In the genomic region with DNA sequence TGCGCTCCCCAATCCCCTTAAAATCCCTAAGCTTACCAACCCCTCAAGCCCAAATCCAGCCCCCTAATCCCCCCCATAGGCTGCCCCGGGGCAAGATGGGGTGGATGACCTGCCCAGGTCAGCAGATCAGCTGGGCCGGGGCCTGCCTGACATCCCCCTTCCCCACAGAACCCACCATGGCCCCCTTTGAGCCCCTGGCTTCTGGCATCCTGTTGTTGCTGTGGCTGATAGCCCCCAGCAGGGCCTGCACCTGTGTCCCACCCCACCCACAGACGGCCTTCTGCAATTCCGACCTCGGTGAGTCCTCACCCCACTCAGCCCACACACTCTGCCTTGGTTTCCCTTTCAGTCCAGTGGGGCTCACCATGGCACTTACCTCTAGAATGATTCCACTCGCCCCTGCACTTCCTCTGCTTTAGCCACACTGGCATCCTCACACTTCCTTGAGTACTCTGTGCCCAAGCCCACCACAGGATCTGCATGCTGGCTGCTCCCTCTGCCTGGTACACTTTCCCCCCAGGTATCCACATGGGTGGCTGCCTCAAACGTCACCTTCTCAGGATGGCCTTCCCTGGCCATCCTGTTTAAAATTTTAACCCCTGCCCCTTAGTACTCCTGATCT, we compare ENCODE assay signal across 11 cellular contexts. TPM values are rescaled to one million over a fixed set of nuclear protein-coding genes. Genes with fewer than 3 reads are reported as not detected.
A peak's percentile ranks its signal among the peaks of the same experiment; 100 is the strongest.
DNase-seq lines count a peak whose midpoint lies in the region; ATAC-seq, FAIRE-seq and TF ChIP-seq lines count a peak whose summit lies in the region.
"Had no signal": no experiment of that assay in that cellular context is flagged by ENCODE, and none has a peak within 500 bp of the region (broad histone marks: within the 10 kb centered on the region; RNA-seq: fewer than 3 reads in every experiment).

No MANE protein-coding gene starts in this region.

- H3K27ac ChIP-seq in keratinocyte (ENCODE audit: control insufficient read depth, insufficient read depth, low read length) (no peak overlapping the region), suprapubic skin (peak overlapping the region; percentile 75)
- H3K27ac ChIP-seq: parathyroid adenoma had no signal

- no peaks in the 10 kb centered on the region for H3K79me2 ChIP-seq in keratinocyte (ENCODE audit: control insufficient read depth, insufficient read depth, low read length)
- H3K79me2 ChIP-seq: parathyroid adenoma had no signal

- H3K27ac Mint-ChIP-seq in activated CD4-positive, alpha-beta T cell treated with anti-CD3 and anti-CD28 coated beads, Interleukin-2, amount 10 ng/mL, durations not matched to agents 24 days and 14 days, result peak overlapping the region; percentile 74
- H3K27ac Mint-ChIP-seq in activated naive CD8-positive, alpha-beta T cell treated with anti-CD3 and anti-CD28 coated beads, Interleukin-2, amount 50 U/mL, for 24 hours, result peak overlapping the region; percentile 53
- H3K27ac Mint-ChIP-seq: activated B cell treated with CpG ODN at 0.5 μM for 24 hours had no signal

- no peak overlapping the region for H2AFZ ChIP-seq in keratinocyte (ENCODE audit: control insufficient read depth, low read length)
- H2AFZ ChIP-seq: parathyroid adenoma had no signal

- peaks cover 12% of the 10 kb centered on the region for H3K36me3 Mint-ChIP-seq in activated CD4-positive, alpha-beta T cell treated with anti-CD3 and anti-CD28 coated beads, Interleukin-2, amount 10 ng/mL, durations not matched to agents 24 days and 14 days (ENCODE audit: low read depth)
- no peaks in the 10 kb centered on the region for H3K36me3 Mint-ChIP-seq in activated naive CD8-positive, alpha-beta T cell treated with anti-CD3 and anti-CD28 coated beads, Interleukin-2, amount 50 U/mL, for 24 hours (ENCODE audit: low read depth)

- no peaks in the 10 kb centered on the region for H4K20me1 ChIP-seq in keratinocyte (ENCODE audit: control insufficient read depth, extremely low read depth, insufficient read depth, low read length)

- no peak for DNase-seq in activated CD4-positive, alpha-beta T cell treated with anti-CD3 and anti-CD28 coated beads, Interleukin-2, amount 10 ng/mL, durations not matched to agents 24 days and 14 days
- no peak for DNase-seq in activated CD4-positive, alpha-beta T cell treated with anti-CD3 and anti-CD28 coated beads, Interleukin-2, amount 50 U/mL, for 48 hours
- DNase-seq in activated naive CD8-positive, alpha-beta T cell treated with anti-CD3 and anti-CD28 coated beads, Interleukin-2, amount 50 U/mL, for 24 hours, result no peak
- no peak for DNase-seq in keratinocyte (ENCODE audit: low read depth, low spot score)
- DNase-seq in suprapubic skin (ENCODE audit: low spot score in 2 of 2), result no peak
- DNase-seq in DMS153 treated with DMSO at 0.1 percent for 48 hours (lab: John Stamatoyannopoulos, UW; ENCODE audit: unreplicated experiment), result no peak
- DNase-seq in GM19240 (ENCODE audit: insufficient read length, low spot score), result no peak
- DNase-seq in DMS 273 treated with DMSO at 0.1 percent for 48 hours (lab: John Stamatoyannopoulos, UW), result no peak
- DNase-seq: activated B cell treated with CpG ODN at 0.5 μM for 24 hours, NCI-H345 had no signal

- FAIRE-seq in keratinocyte (lab: Jason Lieb, UNC), result no peak

- no peak for TF ChIP-seq EP300 in suprapubic skin (IDR thresholded peaks at IDR 0.05)

- peak overlapping the region; percentile 11 to 48 (median 44) for H3K4me3 ChIP-seq in keratinocyte (ENCODE audit: control insufficient read depth in 2 of 3, extremely low read depth in 1 of 3, insufficient read depth in 2 of 3, low read depth in 1 of 3, low read length in 3 of 3)
- peak overlapping the region; percentile 50 for H3K4me3 ChIP-seq in suprapubic skin

- H3K36me3 ChIP-seq in keratinocyte (ENCODE audit: control insufficient read depth in 2 of 2, extremely low read depth in 1 of 2, insufficient read depth in 2 of 2, low read length in 2 of 2) (peaks cover 0 to 10% of the 10 kb centered on the region in 2 experiments), suprapubic skin (no peaks in the 10 kb centered on the region)

- WGBS in suprapubic skin, result 68% methylated on average over 8 of the region's 8 CpGs

- intact Hi-C loops in activated CD4-positive, alpha-beta T cell treated with anti-CD3 and anti-CD28 coated beads, Interleukin-2, amount 10 ng/mL, durations not matched to agents 24 days and 14 days (cut with micrococcal nuclease), result loop anchor here (2.0 to 5.0 kb wide), 4 partner anchors 23 to 67 kb away; a partner anchor contains a TSS

- H3K4me2 ChIP-seq in keratinocyte (ENCODE audit: control insufficient read depth, extremely low read depth, insufficient read depth, low read depth, low read length), result peak overlapping the region; percentile 11

- no peak for TF ChIP-seq POLR2A in suprapubic skin (IDR thresholded peaks at IDR 0.05)

- peak overlapping the region; percentile 80 for H3K4me3 Mint-ChIP-seq in activated CD4-positive, alpha-beta T cell treated with anti-CD3 and anti-CD28 coated beads, Interleukin-2, amount 10 ng/mL, durations not matched to agents 24 days and 14 days
- H3K4me3 Mint-ChIP-seq in activated naive CD8-positive, alpha-beta T cell treated with anti-CD3 and anti-CD28 coated beads, Interleukin-2, amount 50 U/mL, for 24 hours, result peak overlapping the region; percentile 46
- H3K4me3 Mint-ChIP-seq: activated B cell treated with CpG ODN at 0.5 μM for 24 hours had no signal

- H3K9me3 Mint-ChIP-seq in activated CD4-positive, alpha-beta T cell treated with anti-CD3 and anti-CD28 coated beads, Interleukin-2, amount 10 ng/mL, durations not matched to agents 24 days and 14 days, result no peaks in the 10 kb centered on the region
- no peaks in the 10 kb centered on the region for H3K9me3 Mint-ChIP-seq in activated naive CD8-positive, alpha-beta T cell treated with anti-CD3 and anti-CD28 coated beads, Interleukin-2, amount 50 U/mL, for 24 hours
- H3K9me3 Mint-ChIP-seq: activated B cell treated with CpG ODN at 0.5 μM for 24 hours had no signal

- dilution Hi-C loops in keratinocyte (cut with MboI; ENCODE audit: extremely low pct_ligation_motif_present, low sequenced_read_pairs), result no loop called here

- no peaks in the 10 kb centered on the region for H3K27me3 ChIP-seq in keratinocyte (ENCODE audit: control insufficient read depth, extremely low read depth, insufficient read depth, low read length)
- H3K27me3 ChIP-seq in suprapubic skin, result no peaks in the 10 kb centered on the region

- H3K4me1 ChIP-seq in keratinocyte (ENCODE audit: control insufficient read depth, extremely low read depth, insufficient read depth, low read length), result peaks cover 11% of the 10 kb centered on the region
- H3K4me1 ChIP-seq in suprapubic skin, result peaks cover 11% of the 10 kb centered on the region
- H3K4me1 ChIP-seq: parathyroid adenoma had no signal

- TF ChIP-seq CTCF in keratinocyte (optimal IDR thresholded peaks at IDR 0.05 in 1 of 3, IDR thresholded peaks at IDR 0.05 in 1 of 3, conservative IDR thresholded peaks at IDR 0.05 in 1 of 3; ENCODE audit: extremely low read depth in 1 of 3, insufficient read depth in 2 of 3, low read length in 3 of 3) (no peak), suprapubic skin (IDR thresholded peaks at IDR 0.05) (no peak)

- ATAC-seq in activated naive CD8-positive, alpha-beta T cell treated with anti-CD3 and anti-CD28 coated beads, Interleukin-2, amount 50 U/mL, for 24 hours, result no peak

- peaks cover 35% of the 10 kb centered on the region for H3K4me1 Mint-ChIP-seq in activated CD4-positive, alpha-beta T cell treated with anti-CD3 and anti-CD28 coated beads, Interleukin-2, amount 10 ng/mL, durations not matched to agents 24 days and 14 days
- peaks cover 44% of the 10 kb centered on the region for H3K4me1 Mint-ChIP-seq in activated naive CD8-positive, alpha-beta T cell treated with anti-CD3 and anti-CD28 coated beads, Interleukin-2, amount 50 U/mL, for 24 hours

- H3K9ac ChIP-seq in keratinocyte (ENCODE audit: control insufficient read depth, extremely low read depth, insufficient read depth, low read length), result peak overlapping the region; percentile 13
- H3K9ac ChIP-seq: parathyroid adenoma had no signal

- H3K9me1 ChIP-seq in keratinocyte (ENCODE audit: control insufficient read depth, extremely low read depth, insufficient read depth, low read length), result no peaks in the 10 kb centered on the region

- no peaks in the 10 kb centered on the region for H3K27me3 Mint-ChIP-seq in activated CD4-positive, alpha-beta T cell treated with anti-CD3 and anti-CD28 coated beads, Interleukin-2, amount 10 ng/mL, durations not matched to agents 24 days and 14 days
- peaks cover 2% of the 10 kb centered on the region for H3K27me3 Mint-ChIP-seq in activated naive CD8-positive, alpha-beta T cell treated with anti-CD3 and anti-CD28 coated beads, Interleukin-2, amount 50 U/mL, for 24 hours
- H3K27me3 Mint-ChIP-seq: activated B cell treated with CpG ODN at 0.5 μM for 24 hours had no signal

- H3K9me3 ChIP-seq in keratinocyte (ENCODE audit: control insufficient read depth, low read depth, low read length) (no peaks in the 10 kb centered on the region), suprapubic skin (no peaks in the 10 kb centered on the region)

RNA-seq across cellular contexts. Expression of a gene that starts 1.1 kb away (rescaled TPM):
- total RNA-seq in activated CD4-positive, alpha-beta T cell treated with anti-CD3 and anti-CD28 coated beads, Interleukin-2, amount 10 ng/mL, durations not matched to agents 24 days and 14 days, result 65.2 and 65.6 TPM in 2 replicates
- polyA plus RNA-seq in keratinocyte, result 151 to 328 TPM (median 162 TPM) in 3 replicates
- polyA plus RNA-seq in keratinocyte (2011; ENCODE audit: low read depth), result 10.1 TPM
- polyA plus RNA-seq in keratinocyte (2011; cell fraction: cytosol; rRNA removed), result 143 and 188 TPM in 2 replicates
- 127 and 170 TPM in 2 replicates for polyA plus RNA-seq in keratinocyte (2011; cell fraction: nucleus; rRNA removed)
- polyA plus RNA-seq in keratinocyte (2012; ENCODE audit: low replicate concordance), result 180 and 201 TPM in 2 replicates
- polyA minus RNA-seq in keratinocyte, result 329 to 825 TPM (median 346 TPM) in 3 replicates
- 340 TPM for polyA minus RNA-seq in keratinocyte (2011; cell fraction: cytosol; rRNA and poly(A)+ RNA removed)
- polyA minus RNA-seq in keratinocyte (2011; cell fraction: nucleus; rRNA and poly(A)+ RNA removed), result 88.3 and 93.9 TPM in 2 replicates
- total RNA-seq in suprapubic skin, result 10 to 100 TPM; 37.7 to 94.2 (median 69.2) TPM

RNA-seq across cellular contexts. Expression of a gene that starts 22.3 kb away (rescaled TPM):
- total RNA-seq in activated CD4-positive, alpha-beta T cell treated with anti-CD3 and anti-CD28 coated beads, Interleukin-2, amount 10 ng/mL, durations not matched to agents 24 days and 14 days, result 77.3 and 78.9 TPM in 2 replicates
- 21.3 to 40.5 TPM (median 22.4 TPM) in 3 replicates for polyA plus RNA-seq in keratinocyte
- 5.6 TPM for polyA plus RNA-seq in keratinocyte (2011; ENCODE audit: low read depth)
- polyA plus RNA-seq in keratinocyte (2011; cell fraction: cytosol; rRNA removed), result 28.4 and 29.0 TPM in 2 replicates
- polyA plus RNA-seq in keratinocyte (2011; cell fraction: nucleus; rRNA removed), result 47.8 and 49.4 TPM in 2 replicates
- polyA plus RNA-seq in keratinocyte (2012; ENCODE audit: low replicate concordance), result 22.9 and 34.4 TPM in 2 replicates
- 43.0 to 96.2 TPM (median 65.5 TPM) in 3 replicates for polyA minus RNA-seq in keratinocyte
- polyA minus RNA-seq in keratinocyte (2011; cell fraction: cytosol; rRNA and poly(A)+ RNA removed), result 23.4 TPM
- polyA minus RNA-seq in keratinocyte (2011; cell fraction: nucleus; rRNA and poly(A)+ RNA removed), result 12.7 and 20.2 TPM in 2 replicates
- 10 to 100 TPM; 32.4 to 60.0 (median 42.2) TPM for total RNA-seq in suprapubic skin

RNA-seq across cellular contexts. Expression of a gene that starts 36.3 kb away (rescaled TPM):
- total RNA-seq in activated CD4-positive, alpha-beta T cell treated with anti-CD3 and anti-CD28 coated beads, Interleukin-2, amount 10 ng/mL, durations not matched to agents 24 days and 14 days, result 0.49 and 0.54 TPM in 2 replicates
- polyA plus RNA-seq in keratinocyte, result 0.07 to 0.36 TPM in 2 of 3 replicates, not detected in the other
- polyA plus RNA-seq in keratinocyte (2011; ENCODE audit: low read depth), result 0.49 TPM
- polyA plus RNA-seq in keratinocyte (2011; cell fraction: cytosol; rRNA removed), result 0.34 and 0.56 TPM in 2 replicates
- polyA plus RNA-seq in keratinocyte (2011; cell fraction: nucleus; rRNA removed), result 0.19 and 1.1 TPM in 2 replicates
- polyA plus RNA-seq in keratinocyte (2012; ENCODE audit: low replicate concordance), result 0.85 and 1.2 TPM in 2 replicates
- polyA minus RNA-seq in keratinocyte, result 0.10 to 3.0 TPM in 2 of 3 replicates, not detected in the other
- polyA minus RNA-seq in keratinocyte (2011; cell fraction: cytosol; rRNA and poly(A)+ RNA removed), result not detected
- 0.32 TPM in 1 of 2 replicates, not detected in the other for polyA minus RNA-seq in keratinocyte (2011; cell fraction: nucleus; rRNA and poly(A)+ RNA removed)
- total RNA-seq in suprapubic skin, result 1 to 10 TPM in 1 of 4 donors, under 1 TPM in 2, not detected in 1; 0.34 to 2.2 (median 0.89) TPM
- total RNA-seq: activated B cell treated with CpG ODN at 0.5 μM for 24 hours had no signal

RNA-seq across cellular contexts. Expression of a gene that starts 46.4 kb away (rescaled TPM):
- 4.0 and 4.4 TPM in 2 replicates for total RNA-seq in activated CD4-positive, alpha-beta T cell treated with anti-CD3 and anti-CD28 coated beads, Interleukin-2, amount 10 ng/mL, durations not matched to agents 24 days and 14 days
- polyA plus RNA-seq in keratinocyte, result 0.03 to 0.04 TPM in 2 of 3 replicates, not detected in the other
- not detected for polyA plus RNA-seq in keratinocyte (2011; ENCODE audit: low read depth)
- polyA plus RNA-seq in keratinocyte (2011; cell fraction: cytosol; rRNA removed), result not detected in 2 replicates
- 0.15 and 0.23 TPM in 2 replicates for polyA plus RNA-seq in keratinocyte (2011; cell fraction: nucleus; rRNA removed)
- 0.35 TPM in 1 of 2 replicates, not detected in the other for polyA plus RNA-seq in keratinocyte (2012; ENCODE audit: low replicate concordance)
- polyA minus RNA-seq in keratinocyte, result 0.19 TPM in 1 of 3 replicates, not detected in the others
- polyA minus RNA-seq in keratinocyte (2011; cell fraction: cytosol; rRNA and poly(A)+ RNA removed), result not detected
- polyA minus RNA-seq in keratinocyte (2011; cell fraction: nucleus; rRNA and poly(A)+ RNA removed), result 0.11 and 0.16 TPM in 2 replicates
- total RNA-seq in suprapubic skin, result 1 to 10 TPM; 1.1 to 4.5 (median 2.4) TPM
